21 cellular contexts compared by ENCODE assay signal in genomic region chr15:91140561-91140960, GRCh38. TPM values are rescaled to one million over a fixed set of nuclear protein-coding genes. Genes with fewer than 3 reads are reported as not detected.
"Had no signal": no experiment of that assay in that cellular context is flagged by ENCODE, and none has a peak within 500 bp of the region (broad histone marks: within the 10 kb centered on the region; RNA-seq: fewer than 3 reads in every experiment).

No MANE protein-coding gene starts in this region.

- DNase-seq: KBM-7, MV-4-11, NCI-H1048, NCI-H1105, NCI-H1417, NCI-H1436 treated with DMSO at 0.1 percent for 48 hours, NCI-H1694 treated with DMSO at 0.1 percent for 48 hours, NCI-H1930, NCI-H2081 treated with DMSO at 0.1 percent for 48 hours, NCI-H2171 treated with DMSO at 0.1 percent for 48 hours, NCI-H345, NCI-H446 treated with DMSO at 0.1 percent for 48 hours, NCI-H510A treated with DMSO at 0.1 percent for 48 hours, NCI-H526 treated with DMSO at 0.1 percent for 48 hours, NCI-H748 treated with DMSO at 0.1 percent for 48 hours, PC-3, SHP77 treated with DMSO at 0.1 percent for 48 hours, SJCRH30 had no signal

- H3K36me3 ChIP-seq: SJCRH30 had no signal

- H3K4me3 ChIP-seq: SJCRH30 had no signal

- H3K4me1 ChIP-seq: SJCRH30 had no signal

- H3K27ac ChIP-seq: RWPE1, SJCRH30 had no signal

RNA-seq across cellular contexts. Expression of gene SV2B, which starts 40.5 kb away (rescaled TPM):
- total RNA-seq: HT-29, LHCN-M2, PC-3, SJCRH30 had no signal
